Comparison of ENCODE assay signal across 8 cellular contexts in genomic region chr2:264493-265468, GRCh38.
DNase-seq lines count a peak whose midpoint lies in the region; ATAC-seq and TF ChIP-seq lines count a peak whose summit lies in the region.

ACP1 (plus strand) TSS chr2:264947; CDS start chr2:264965, 18 bp downstream.

- H3K36me3 Mint-ChIP-seq in activated naive CD4-positive, alpha-beta T cell treated with anti-CD3 and anti-CD28 coated beads, Interleukin-2, amount 10 ng/mL, durations not matched to agents 7 days and 5 days, result peaks cover 11% of the 10 kb centered on the region

- ATAC-seq in HG02588 (IDR thresholded peaks at IDR 0.05; ENCODE audit: unreplicated experiment), result peak; percentile 86

- TF ChIP-seq CTCF in GM10266 (IDR thresholded peaks at IDR 0.05; ENCODE audit: control insufficient read depth, insufficient read depth, low read depth, missing control alignments), result no peak

- DNase-seq in GM10266 (ENCODE audit: extremely low spot score) (peak; percentile 98), NCI-H1048 (lab: John Stamatoyannopoulos, UW) (peak; percentile 92), SK-N-MC (ENCODE audit: low read depth, low spot score) (peak; percentile 50), germinal center (ENCODE audit: low spot score) (peak; percentile 97), non-pigmented ciliary epithelial cell (ENCODE audit: low read depth) (peak; percentile 70), substantia nigra (lab: John Stamatoyannopoulos, UW) (peak; percentile 49 to 93 (median 85))
- peak; percentile 96 for DNase-seq in activated naive CD4-positive, alpha-beta T cell treated with anti-CD3 and anti-CD28 coated beads, Interleukin-2, amount 10 ng/mL, durations not matched to agents 7 days and 5 days

- H3K36me3 ChIP-seq in SK-N-MC (ENCODE audit: insufficient read depth, low read length), result peaks cover 32% of the 10 kb centered on the region

- H3K27ac ChIP-seq in SK-N-MC (peak within 1 kb of the TSS; percentile 52), substantia nigra (ENCODE audit: low read depth, low read length, poor library complexity, severe bottlenecking) (peak within 1 kb of the TSS; percentile 71)

- CTCF ChIA-PET in activated naive CD4-positive, alpha-beta T cell treated with anti-CD3 and anti-CD28 coated beads, Interleukin-2, amount 10 ng/mL, durations not matched to agents 7 days and 5 days (lab: Charles Lee), result no interaction called here

- H3K4me3 Mint-ChIP-seq in activated naive CD4-positive, alpha-beta T cell treated with anti-CD3 and anti-CD28 coated beads, Interleukin-2, amount 10 ng/mL, durations not matched to agents 7 days and 5 days, result peak within 1 kb of the TSS; percentile 82

- peak within 1 kb of the TSS; percentile 89 for H3K27ac Mint-ChIP-seq in activated naive CD4-positive, alpha-beta T cell treated with anti-CD3 and anti-CD28 coated beads, Interleukin-2, amount 10 ng/mL, durations not matched to agents 7 days and 5 days

- H3K9me3 ChIP-seq in SK-N-MC (ENCODE audit: low read depth, low read length), result peaks cover 13% of the 10 kb centered on the region; the same call in 1 of the 2 replicates

- no peaks in the 10 kb centered on the region for H3K27me3 Mint-ChIP-seq in activated naive CD4-positive, alpha-beta T cell treated with anti-CD3 and anti-CD28 coated beads, Interleukin-2, amount 10 ng/mL, durations not matched to agents 7 days and 5 days

- H3K9me3 Mint-ChIP-seq in activated naive CD4-positive, alpha-beta T cell treated with anti-CD3 and anti-CD28 coated beads, Interleukin-2, amount 10 ng/mL, durations not matched to agents 7 days and 5 days, result no peaks in the 10 kb centered on the region

- peak within 1 kb of the TSS; percentile 97 for H3K9ac ChIP-seq in SK-N-MC (ENCODE audit: insufficient read length)

- peak within 1 kb of the TSS; percentile 99 for H3K4me3 ChIP-seq in SK-N-MC

- H3K4me1 Mint-ChIP-seq in activated naive CD4-positive, alpha-beta T cell treated with anti-CD3 and anti-CD28 coated beads, Interleukin-2, amount 10 ng/mL, durations not matched to agents 7 days and 5 days, result peaks cover 43% of the 10 kb centered on the region

Comparison
In these comparisons a context has a peak if more than half of its experiments do, and no peak if none do; other contexts are left out.
1. Peak in every context shown above with its lines: DNase-seq, ATAC-seq, H3K4me3 ChIP-seq and H3K27ac ChIP-seq.